ENCODE assay signal across 8 cellular contexts in the genomic region with DNA sequence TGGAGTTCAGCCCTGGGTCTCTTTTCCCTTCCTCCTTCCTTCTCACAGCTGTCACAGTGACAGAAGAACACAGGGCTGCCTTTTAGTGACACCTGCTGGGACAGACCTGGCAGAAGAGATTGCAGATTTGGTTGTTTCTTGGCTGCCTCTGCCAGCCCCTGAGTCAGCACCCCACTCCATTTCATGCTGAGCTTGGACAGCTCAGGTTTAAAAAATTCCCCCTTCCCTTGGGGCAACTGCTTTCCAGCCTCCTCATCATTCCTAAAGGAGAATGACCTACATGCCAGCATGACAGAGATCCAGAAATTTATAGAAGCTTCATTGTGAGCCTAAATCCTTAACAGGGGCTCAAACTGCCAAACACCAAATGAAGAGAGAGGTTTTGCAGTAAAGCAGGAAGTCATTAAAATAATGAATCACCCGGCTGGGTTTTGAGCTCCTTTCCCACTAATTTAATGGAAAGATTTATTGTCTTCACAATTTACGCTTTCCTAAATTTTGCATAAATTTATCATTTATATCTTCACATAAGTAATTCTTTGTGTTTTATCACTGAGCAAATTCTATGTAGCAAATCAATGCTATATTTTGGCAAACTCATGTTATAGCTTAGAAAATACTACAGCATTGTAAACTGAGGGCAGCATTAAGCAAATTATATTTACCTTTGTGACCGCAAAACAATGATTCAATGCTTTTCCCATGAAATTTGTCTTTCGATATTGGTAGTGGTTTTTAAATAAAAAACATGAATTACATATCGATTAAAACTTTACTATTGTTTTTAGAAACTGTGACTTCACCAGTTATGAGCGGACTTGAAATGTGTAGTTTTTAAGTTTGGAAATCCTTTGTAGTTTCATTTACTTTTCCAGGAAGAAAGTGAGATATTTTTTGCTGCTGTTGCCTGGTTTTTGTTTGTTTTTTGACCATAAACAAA.
DNase-seq lines count a peak whose midpoint lies in the region; ATAC-seq and TF ChIP-seq lines count a peak whose summit lies in the region.

No MANE protein-coding gene starts in this region.

- H3K27me3 Mint-ChIP-seq in nephron progenitor cell (ENCODE audit: low read depth, poor library complexity): peaks cover 7% of the 10 kb centered on the region
- no peaks in the 10 kb centered on the region for H3K27me3 Mint-ChIP-seq in activated T-cell treated with anti-CD3 and anti-CD28 coated beads, Interleukin-2, amount 50 U/mL, for 24 hours

- peaks cover 8% of the 10 kb centered on the region for H3K9me3 Mint-ChIP-seq in nephron progenitor cell
- H3K9me3 Mint-ChIP-seq in activated T-cell treated with anti-CD3 and anti-CD28 coated beads, Interleukin-2, amount 50 U/mL, for 24 hours: peaks cover 2% of the 10 kb centered on the region

- ATAC-seq in GM21390 (IDR thresholded peaks at IDR 0.05; ENCODE audit: unreplicated experiment) (no peak), GM19328 (IDR thresholded peaks at IDR 0.05; ENCODE audit: unreplicated experiment) (no peak)

- H3K4me3 Mint-ChIP-seq in nephron progenitor cell: no peak overlapping the region
- H3K4me3 Mint-ChIP-seq in activated T-cell treated with anti-CD3 and anti-CD28 coated beads, Interleukin-2, amount 50 U/mL, for 24 hours: no peak overlapping the region

- peak; percentile 45 for TF ChIP-seq CTCF in nephron progenitor cell (IDR thresholded peaks at IDR 0.05)

- peak overlapping the region; percentile 89 for H3K27ac Mint-ChIP-seq in nephron progenitor cell
- no peak overlapping the region for H3K27ac Mint-ChIP-seq in activated T-cell treated with anti-CD3 and anti-CD28 coated beads, Interleukin-2, amount 50 U/mL, for 24 hours

- H3K4me1 Mint-ChIP-seq in nephron progenitor cell: peaks cover 52% of the 10 kb centered on the region
- no peaks in the 10 kb centered on the region for H3K4me1 Mint-ChIP-seq in activated T-cell treated with anti-CD3 and anti-CD28 coated beads, Interleukin-2, amount 50 U/mL, for 24 hours (ENCODE audit: low read depth)

- DNase-seq in HCEC 1CT (peak; percentile 84), NCI-H446 treated with DMSO at 0.1 percent for 48 hours (lab: John Stamatoyannopoulos, UW) (peak; percentile 75), ecto neural progenitor cell (ENCODE audit: low spot score) (peak; percentile 71), nephron progenitor cell (peak; percentile 57), NCI-H187 treated with DMSO at 0.1 percent for 48 hours (lab: John Stamatoyannopoulos, UW) (no peak)
- no peak for DNase-seq in activated T-cell treated with anti-CD3 and anti-CD28 coated beads, Interleukin-2, amount 50 U/mL, for 24 hours

- H3K36me3 Mint-ChIP-seq in nephron progenitor cell (ENCODE audit: low read depth): no peaks in the 10 kb centered on the region
- H3K36me3 Mint-ChIP-seq in activated T-cell treated with anti-CD3 and anti-CD28 coated beads, Interleukin-2, amount 50 U/mL, for 24 hours (ENCODE audit: low read depth): no peaks in the 10 kb centered on the region

Comparison
In these comparisons a context has a peak if more than half of its experiments do, and no peak if none do; other contexts are left out.
1. DNase-seq: peak in HCEC 1CT (single experiment), NCI-H446 treated with DMSO at 0.1 percent for 48 hours (single experiment), ecto neural progenitor cell (single experiment) and nephron progenitor cell (single experiment); none in NCI-H187 treated with DMSO at 0.1 percent for 48 hours (single experiment) and activated T-cell treated with anti-CD3 and anti-CD28 coated beads, Interleukin-2, amount 50 U/mL, for 24 hours (single experiment).